In the genomic region with DNA sequence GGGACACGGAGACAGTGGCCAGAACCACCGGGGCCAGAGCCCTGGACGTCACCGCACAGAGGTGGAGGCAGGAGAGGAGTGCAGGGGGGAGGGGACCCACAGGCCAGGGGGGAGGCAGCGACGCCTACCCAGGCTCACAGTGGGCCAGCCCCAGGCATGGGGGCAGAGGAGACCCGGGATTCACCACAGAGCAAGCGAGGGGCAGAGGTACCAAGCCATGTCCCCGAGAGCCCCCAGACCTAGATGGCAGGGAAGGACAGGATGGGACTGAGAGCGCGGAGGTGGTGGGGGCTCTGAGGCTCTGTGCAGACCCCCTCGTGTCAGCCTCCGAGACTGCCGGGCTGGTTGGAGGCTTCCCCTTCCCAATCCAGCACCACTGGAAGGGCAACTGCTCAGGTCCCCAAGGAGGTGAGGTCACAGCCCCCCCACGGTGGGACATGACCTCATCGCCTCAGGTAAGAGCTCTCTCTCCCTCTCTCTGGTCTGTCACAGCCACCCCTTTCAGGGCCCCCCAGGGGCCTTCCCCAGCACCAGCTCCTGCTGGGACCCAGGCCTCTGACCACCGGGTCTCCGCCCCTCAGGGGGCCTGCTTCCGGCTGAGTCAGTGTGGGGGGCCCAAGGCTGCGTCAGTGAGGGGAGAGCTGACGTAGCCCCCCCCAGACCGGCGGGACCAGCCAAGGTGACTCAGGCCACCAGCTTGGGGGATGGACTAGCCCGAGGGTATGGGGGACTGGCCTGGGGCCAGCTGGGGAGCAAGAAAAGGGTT, we compare ENCODE assay signal across 1 cellular context.
TF ChIP-seq lines count a peak whose summit lies in the region.

No MANE protein-coding gene starts in this region.

TF ChIP-seq in HEK293, 187 proteins besides CTCF, POLR2A, EP300 and RAD21 (continued from another document):
- TF ChIP-seq, protein P1, sequence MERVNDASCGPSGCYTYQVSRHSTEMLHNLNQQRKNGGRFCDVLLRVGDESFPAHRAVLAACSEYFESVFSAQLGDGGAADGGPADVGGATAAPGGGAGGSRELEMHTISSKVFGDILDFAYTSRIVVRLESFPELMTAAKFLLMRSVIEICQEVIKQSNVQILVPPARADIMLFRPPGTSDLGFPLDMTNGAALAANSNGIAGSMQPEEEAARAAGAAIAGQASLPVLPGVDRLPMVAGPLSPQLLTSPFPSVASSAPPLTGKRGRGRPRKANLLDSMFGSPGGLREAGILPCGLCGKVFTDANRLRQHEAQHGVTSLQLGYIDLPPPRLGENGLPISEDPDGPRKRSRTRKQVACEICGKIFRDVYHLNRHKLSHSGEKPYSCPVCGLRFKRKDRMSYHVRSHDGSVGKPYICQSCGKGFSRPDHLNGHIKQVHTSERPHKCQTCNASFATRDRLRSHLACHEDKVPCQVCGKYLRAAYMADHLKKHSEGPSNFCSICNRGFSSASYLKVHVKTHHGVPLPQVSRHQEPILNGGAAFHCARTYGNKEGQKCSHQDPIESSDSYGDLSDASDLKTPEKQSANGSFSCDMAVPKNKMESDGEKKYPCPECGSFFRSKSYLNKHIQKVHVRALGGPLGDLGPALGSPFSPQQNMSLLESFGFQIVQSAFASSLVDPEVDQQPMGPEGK (tag by site-specific recombination; IDR thresholded peaks at IDR 0.05): peak; percentile 62
- TF ChIP-seq, protein P2, sequence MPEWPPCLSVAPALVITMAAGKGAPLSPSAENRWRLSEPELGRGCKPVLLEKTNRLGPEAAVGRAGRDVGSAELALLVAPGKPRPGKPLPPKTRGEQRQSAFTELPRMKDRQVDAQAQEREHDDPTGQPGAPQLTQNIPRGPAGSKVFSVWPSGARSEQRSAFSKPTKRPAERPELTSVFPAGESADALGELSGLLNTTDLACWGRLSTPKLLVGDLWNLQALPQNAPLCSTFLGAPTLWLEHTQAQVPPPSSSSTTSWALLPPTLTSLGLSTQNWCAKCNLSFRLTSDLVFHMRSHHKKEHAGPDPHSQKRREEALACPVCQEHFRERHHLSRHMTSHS (tag by site-specific recombination; IDR thresholded peaks at IDR 0.05): no peak
- TF ChIP-seq BCL11A (tag by site-specific recombination; IDR thresholded peaks at IDR 0.05; ENCODE audit: low read depth): peak; percentile 53; the same call in 1 of the 2 replicates
- TF ChIP-seq ZNF24 (tag by site-specific recombination; IDR thresholded peaks at IDR 0.05): 0 out of 2 replicates have a peak, but pooled peaks have one; percentile 18
- 0 out of 2 replicates have a peak, but pooled peaks have one; percentile 46 for TF ChIP-seq ZBTB21 (tag by site-specific recombination; IDR thresholded peaks at IDR 0.05)
- no peak for TF ChIP-seq ZNF610 (tag by site-specific recombination; IDR thresholded peaks at IDR 0.05; ENCODE audit: borderline replicate concordance)
- peak; percentile 94 for TF ChIP-seq ZIC2 (tag by site-specific recombination; IDR thresholded peaks at IDR 0.05)
- TF ChIP-seq, protein P3, sequence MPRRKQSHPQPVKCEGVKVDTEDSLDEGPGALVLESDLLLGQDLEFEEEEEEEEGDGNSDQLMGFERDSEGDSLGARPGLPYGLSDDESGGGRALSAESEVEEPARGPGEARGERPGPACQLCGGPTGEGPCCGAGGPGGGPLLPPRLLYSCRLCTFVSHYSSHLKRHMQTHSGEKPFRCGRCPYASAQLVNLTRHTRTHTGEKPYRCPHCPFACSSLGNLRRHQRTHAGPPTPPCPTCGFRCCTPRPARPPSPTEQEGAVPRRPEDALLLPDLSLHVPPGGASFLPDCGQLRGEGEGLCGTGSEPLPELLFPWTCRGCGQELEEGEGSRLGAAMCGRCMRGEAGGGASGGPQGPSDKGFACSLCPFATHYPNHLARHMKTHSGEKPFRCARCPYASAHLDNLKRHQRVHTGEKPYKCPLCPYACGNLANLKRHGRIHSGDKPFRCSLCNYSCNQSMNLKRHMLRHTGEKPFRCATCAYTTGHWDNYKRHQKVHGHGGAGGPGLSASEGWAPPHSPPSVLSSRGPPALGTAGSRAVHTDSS (tag by site-specific recombination; IDR thresholded peaks at IDR 0.05): no peak
- TF ChIP-seq ZNF335 (tag by site-specific recombination; conservative IDR thresholded peaks at IDR 0.05): peak; percentile 34; the same call in 1 of the 2 replicates
- no peak for TF ChIP-seq ZNF114 (tag by site-specific recombination; IDR thresholded peaks at IDR 0.05)
- TF ChIP-seq ZNF530 (tag by site-specific recombination; IDR thresholded peaks at IDR 0.05; ENCODE audit: low read depth): no peak
- no peak for TF ChIP-seq ZNF664 (tag by site-specific recombination; IDR thresholded peaks at IDR 0.05)
- TF ChIP-seq, protein P4, sequence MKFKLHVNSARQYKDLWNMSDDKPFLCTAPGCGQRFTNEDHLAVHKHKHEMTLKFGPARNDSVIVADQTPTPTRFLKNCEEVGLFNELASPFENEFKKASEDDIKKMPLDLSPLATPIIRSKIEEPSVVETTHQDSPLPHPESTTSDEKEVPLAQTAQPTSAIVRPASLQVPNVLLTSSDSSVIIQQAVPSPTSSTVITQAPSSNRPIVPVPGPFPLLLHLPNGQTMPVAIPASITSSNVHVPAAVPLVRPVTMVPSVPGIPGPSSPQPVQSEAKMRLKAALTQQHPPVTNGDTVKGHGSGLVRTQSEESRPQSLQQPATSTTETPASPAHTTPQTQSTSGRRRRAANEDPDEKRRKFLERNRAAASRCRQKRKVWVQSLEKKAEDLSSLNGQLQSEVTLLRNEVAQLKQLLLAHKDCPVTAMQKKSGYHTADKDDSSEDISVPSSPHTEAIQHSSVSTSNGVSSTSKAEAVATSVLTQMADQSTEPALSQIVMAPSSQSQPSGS (tag by site-specific recombination; IDR thresholded peaks at IDR 0.05; ENCODE audit: low read depth): peak; percentile 76
- TF ChIP-seq, protein P5, sequence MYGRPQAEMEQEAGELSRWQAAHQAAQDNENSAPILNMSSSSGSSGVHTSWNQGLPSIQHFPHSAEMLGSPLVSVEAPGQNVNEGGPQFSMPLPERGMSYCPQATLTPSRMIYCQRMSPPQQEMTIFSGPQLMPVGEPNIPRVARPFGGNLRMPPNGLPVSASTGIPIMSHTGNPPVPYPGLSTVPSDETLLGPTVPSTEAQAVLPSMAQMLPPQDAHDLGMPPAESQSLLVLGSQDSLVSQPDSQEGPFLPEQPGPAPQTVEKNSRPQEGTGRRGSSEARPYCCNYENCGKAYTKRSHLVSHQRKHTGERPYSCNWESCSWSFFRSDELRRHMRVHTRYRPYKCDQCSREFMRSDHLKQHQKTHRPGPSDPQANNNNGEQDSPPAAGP (tag by site-specific recombination; IDR thresholded peaks at IDR 0.05): 0 out of 2 replicates have a peak, but pooled peaks have one; percentile 34
- TF ChIP-seq, protein P6, sequence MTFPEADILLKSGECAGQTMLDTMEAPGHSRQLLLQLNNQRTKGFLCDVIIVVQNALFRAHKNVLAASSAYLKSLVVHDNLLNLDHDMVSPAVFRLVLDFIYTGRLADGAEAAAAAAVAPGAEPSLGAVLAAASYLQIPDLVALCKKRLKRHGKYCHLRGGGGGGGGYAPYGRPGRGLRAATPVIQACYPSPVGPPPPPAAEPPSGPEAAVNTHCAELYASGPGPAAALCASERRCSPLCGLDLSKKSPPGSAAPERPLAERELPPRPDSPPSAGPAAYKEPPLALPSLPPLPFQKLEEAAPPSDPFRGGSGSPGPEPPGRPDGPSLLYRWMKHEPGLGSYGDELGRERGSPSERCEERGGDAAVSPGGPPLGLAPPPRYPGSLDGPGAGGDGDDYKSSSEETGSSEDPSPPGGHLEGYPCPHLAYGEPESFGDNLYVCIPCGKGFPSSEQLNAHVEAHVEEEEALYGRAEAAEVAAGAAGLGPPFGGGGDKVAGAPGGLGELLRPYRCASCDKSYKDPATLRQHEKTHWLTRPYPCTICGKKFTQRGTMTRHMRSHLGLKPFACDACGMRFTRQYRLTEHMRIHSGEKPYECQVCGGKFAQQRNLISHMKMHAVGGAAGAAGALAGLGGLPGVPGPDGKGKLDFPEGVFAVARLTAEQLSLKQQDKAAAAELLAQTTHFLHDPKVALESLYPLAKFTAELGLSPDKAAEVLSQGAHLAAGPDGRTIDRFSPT (tag by site-specific recombination; IDR thresholded peaks at IDR 0.05): peak; percentile 59; the same call in 1 of the 2 replicates
- TF ChIP-seq, protein P7, sequence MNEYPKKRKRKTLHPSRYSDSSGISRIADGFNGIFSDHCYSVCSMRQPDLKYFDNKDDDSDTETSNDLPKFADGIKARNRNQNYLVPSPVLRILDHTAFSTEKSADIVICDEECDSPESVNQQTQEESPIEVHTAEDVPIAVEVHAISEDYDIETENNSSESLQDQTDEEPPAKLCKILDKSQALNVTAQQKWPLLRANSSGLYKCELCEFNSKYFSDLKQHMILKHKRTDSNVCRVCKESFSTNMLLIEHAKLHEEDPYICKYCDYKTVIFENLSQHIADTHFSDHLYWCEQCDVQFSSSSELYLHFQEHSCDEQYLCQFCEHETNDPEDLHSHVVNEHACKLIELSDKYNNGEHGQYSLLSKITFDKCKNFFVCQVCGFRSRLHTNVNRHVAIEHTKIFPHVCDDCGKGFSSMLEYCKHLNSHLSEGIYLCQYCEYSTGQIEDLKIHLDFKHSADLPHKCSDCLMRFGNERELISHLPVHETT (tag by site-specific recombination; IDR thresholded peaks at IDR 0.05): 0 out of 2 replicates have a peak, but pooled peaks have one; percentile 28
- TF ChIP-seq GLIS1 (tag by site-specific recombination; IDR thresholded peaks at IDR 0.05): peak; percentile 99
- 0 out of 2 replicates have a peak, but pooled peaks have one; percentile 26 for TF ChIP-seq ZNF10 (tag by site-specific recombination; IDR thresholded peaks at IDR 0.05)
- TF ChIP-seq ZEB2 (tag by site-specific recombination; IDR thresholded peaks at IDR 0.05): peak; percentile 64
- peak; percentile 85 for TF ChIP-seq GLIS2 (tag by site-specific recombination; IDR thresholded peaks at IDR 0.05)
- TF ChIP-seq, protein P8, sequence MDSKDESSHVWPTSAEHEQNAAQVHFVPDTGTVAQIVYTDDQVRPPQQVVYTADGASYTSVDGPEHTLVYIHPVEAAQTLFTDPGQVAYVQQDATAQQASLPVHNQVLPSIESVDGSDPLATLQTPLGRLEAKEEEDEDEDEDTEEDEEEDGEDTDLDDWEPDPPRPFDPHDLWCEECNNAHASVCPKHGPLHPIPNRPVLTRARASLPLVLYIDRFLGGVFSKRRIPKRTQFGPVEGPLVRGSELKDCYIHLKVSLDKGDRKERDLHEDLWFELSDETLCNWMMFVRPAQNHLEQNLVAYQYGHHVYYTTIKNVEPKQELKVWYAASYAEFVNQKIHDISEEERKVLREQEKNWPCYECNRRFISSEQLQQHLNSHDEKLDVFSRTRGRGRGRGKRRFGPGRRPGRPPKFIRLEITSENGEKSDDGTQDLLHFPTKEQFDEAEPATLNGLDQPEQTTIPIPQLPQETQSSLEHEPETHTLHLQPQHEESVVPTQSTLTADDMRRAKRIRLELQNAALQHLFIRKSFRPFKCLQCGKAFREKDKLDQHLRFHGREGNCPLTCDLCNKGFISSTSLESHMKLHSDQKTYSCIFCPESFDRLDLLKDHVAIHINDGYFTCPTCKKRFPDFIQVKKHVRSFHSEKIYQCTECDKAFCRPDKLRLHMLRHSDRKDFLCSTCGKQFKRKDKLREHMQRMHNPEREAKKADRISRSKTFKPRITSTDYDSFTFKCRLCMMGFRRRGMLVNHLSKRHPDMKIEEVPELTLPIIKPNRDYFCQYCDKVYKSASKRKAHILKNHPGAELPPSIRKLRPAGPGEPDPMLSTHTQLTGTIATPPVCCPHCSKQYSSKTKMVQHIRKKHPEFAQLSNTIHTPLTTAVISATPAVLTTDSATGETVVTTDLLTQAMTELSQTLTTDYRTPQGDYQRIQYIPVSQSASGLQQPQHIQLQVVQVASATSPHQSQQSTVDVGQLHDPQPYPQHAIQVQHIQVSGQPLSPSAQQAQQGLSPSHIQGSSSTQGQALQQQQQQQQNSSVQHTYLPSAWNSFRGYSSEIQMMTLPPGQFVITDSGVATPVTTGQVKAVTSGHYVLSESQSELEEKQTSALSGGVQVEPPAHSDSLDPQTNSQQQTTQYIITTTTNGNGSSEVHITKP (tag by site-specific recombination; IDR thresholded peaks at IDR 0.05): peak; percentile 36; the same call in 1 of the 2 replicates
- TF ChIP-seq, protein P9, sequence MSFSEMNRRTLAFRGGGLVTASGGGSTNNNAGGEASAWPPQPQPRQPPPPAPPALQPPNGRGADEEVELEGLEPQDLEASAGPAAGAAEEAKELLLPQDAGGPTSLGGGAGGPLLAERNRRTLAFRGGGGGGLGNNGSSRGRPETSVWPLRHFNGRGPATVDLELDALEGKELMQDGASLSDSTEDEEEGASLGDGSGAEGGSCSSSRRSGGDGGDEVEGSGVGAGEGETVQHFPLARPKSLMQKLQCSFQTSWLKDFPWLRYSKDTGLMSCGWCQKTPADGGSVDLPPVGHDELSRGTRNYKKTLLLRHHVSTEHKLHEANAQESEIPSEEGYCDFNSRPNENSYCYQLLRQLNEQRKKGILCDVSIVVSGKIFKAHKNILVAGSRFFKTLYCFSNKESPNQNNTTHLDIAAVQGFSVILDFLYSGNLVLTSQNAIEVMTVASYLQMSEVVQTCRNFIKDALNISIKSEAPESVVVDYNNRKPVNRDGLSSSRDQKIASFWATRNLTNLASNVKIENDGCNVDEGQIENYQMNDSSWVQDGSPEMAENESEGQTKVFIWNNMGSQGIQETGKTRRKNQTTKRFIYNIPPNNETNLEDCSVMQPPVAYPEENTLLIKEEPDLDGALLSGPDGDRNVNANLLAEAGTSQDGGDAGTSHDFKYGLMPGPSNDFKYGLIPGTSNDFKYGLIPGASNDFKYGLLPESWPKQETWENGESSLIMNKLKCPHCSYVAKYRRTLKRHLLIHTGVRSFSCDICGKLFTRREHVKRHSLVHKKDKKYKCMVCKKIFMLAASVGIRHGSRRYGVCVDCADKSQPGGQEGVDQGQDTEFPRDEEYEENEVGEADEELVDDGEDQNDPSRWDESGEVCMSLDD (tag by site-specific recombination; IDR thresholded peaks at IDR 0.05): peak; percentile 23; the same call in 1 of the 2 replicates
- TF ChIP-seq, protein P10, sequence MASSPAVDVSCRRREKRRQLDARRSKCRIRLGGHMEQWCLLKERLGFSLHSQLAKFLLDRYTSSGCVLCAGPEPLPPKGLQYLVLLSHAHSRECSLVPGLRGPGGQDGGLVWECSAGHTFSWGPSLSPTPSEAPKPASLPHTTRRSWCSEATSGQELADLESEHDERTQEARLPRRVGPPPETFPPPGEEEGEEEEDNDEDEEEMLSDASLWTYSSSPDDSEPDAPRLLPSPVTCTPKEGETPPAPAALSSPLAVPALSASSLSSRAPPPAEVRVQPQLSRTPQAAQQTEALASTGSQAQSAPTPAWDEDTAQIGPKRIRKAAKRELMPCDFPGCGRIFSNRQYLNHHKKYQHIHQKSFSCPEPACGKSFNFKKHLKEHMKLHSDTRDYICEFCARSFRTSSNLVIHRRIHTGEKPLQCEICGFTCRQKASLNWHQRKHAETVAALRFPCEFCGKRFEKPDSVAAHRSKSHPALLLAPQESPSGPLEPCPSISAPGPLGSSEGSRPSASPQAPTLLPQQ (tag by site-specific recombination; IDR thresholded peaks at IDR 0.05): peak; percentile 55
- TF ChIP-seq ZNF366 (tag by site-specific recombination; conservative IDR thresholded peaks at IDR 0.05): peak; percentile 41; the same call in 1 of the 2 replicates
- peak; percentile 43 for TF ChIP-seq SP7 (tag by site-specific recombination; IDR thresholded peaks at IDR 0.05)
- peak; percentile 65; the same call in 1 of the 2 replicates for TF ChIP-seq IKZF3 (tag by site-specific recombination; IDR thresholded peaks at IDR 0.05)
- TF ChIP-seq, protein P11, sequence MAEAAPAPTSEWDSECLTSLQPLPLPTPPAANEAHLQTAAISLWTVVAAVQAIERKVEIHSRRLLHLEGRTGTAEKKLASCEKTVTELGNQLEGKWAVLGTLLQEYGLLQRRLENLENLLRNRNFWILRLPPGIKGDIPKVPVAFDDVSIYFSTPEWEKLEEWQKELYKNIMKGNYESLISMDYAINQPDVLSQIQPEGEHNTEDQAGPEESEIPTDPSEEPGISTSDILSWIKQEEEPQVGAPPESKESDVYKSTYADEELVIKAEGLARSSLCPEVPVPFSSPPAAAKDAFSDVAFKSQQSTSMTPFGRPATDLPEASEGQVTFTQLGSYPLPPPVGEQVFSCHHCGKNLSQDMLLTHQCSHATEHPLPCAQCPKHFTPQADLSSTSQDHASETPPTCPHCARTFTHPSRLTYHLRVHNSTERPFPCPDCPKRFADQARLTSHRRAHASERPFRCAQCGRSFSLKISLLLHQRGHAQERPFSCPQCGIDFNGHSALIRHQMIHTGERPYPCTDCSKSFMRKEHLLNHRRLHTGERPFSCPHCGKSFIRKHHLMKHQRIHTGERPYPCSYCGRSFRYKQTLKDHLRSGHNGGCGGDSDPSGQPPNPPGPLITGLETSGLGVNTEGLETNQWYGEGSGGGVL (tag by site-specific recombination; IDR thresholded peaks at IDR 0.05): peak; percentile 95
